ENCODE assay signal across 10 cellular contexts in genomic region chr17:82053130-82053529, GRCh38. TPM values are rescaled to one million over a fixed set of nuclear protein-coding genes. Genes with fewer than 3 reads are reported as not detected.
DNase-seq lines count a peak whose midpoint lies in the region; ATAC-seq, FAIRE-seq and TF ChIP-seq lines count a peak whose summit lies in the region.
"Had no signal": no experiment of that assay in that cellular context is flagged by ENCODE, and none has a peak within 500 bp of the region (broad histone marks: within the 10 kb centered on the region; RNA-seq: fewer than 3 reads in every experiment).

No MANE protein-coding gene starts in this region.

- in situ Hi-C loops in GM13977 (cut with MboI; ENCODE audit: low pct_unique_long_range_greater_than_20kb, low sequenced_read_pairs, unreplicated experiment), result no loop called here

- no peaks in the 10 kb centered on the region for H3K27me3 Mint-ChIP-seq in astrocyte (ENCODE audit: low read depth, unreplicated experiment)

- H3K36me3 ChIP-seq in HEK293 (ENCODE audit: control insufficient read depth in 2 of 2, insufficient read depth in 1 of 2, low read length in 2 of 2) (peaks cover 0 to 78% of the 10 kb centered on the region in 2 experiments; a peak in 2 of 3 replicates), astrocyte (ENCODE audit: insufficient read depth, low read length) (peaks cover 3% of the 10 kb centered on the region), lower lobe of right lung (peaks cover 67% of the 10 kb centered on the region), small intestine (ENCODE audit: control insufficient read depth in 2 of 2, insufficient read depth in 2 of 2, low read length in 2 of 2) (peaks cover 2 to 17% of the 10 kb centered on the region in 2 donors)

- H3K4me3 Mint-ChIP-seq in astrocyte (ENCODE audit: unreplicated experiment), result peak overlapping the region; percentile 89

- H3K27ac ChIP-seq in A549, result peak overlapping the region in 1 of 2 experiments; percentile 95; a peak in 2 of 6 replicates
- peak overlapping the region; percentile 73 for H3K27ac ChIP-seq in HEK293 (ENCODE audit: extremely low read depth, low read depth, low read length)
- no peak overlapping the region for H3K27ac ChIP-seq in astrocyte (ENCODE audit: low read depth, low read length)
- H3K27ac ChIP-seq in lower lobe of right lung, result no peak overlapping the region
- no peak overlapping the region for H3K27ac ChIP-seq in small intestine (ENCODE audit: low read depth in 1 of 2, low read length in 1 of 2)

- H3K9me3 ChIP-seq in A549 (no peaks in the 10 kb centered on the region), HEK293 (ENCODE audit: control insufficient read depth, insufficient read depth, low read depth, low read length) (no peaks in the 10 kb centered on the region), astrocyte (ENCODE audit: insufficient read depth, low read depth, low read length) (no peaks in the 10 kb centered on the region), lower lobe of right lung (no peaks in the 10 kb centered on the region), small intestine (ENCODE audit: control insufficient read depth, low read depth) (no peaks in the 10 kb centered on the region)

- no peak for DNase-seq in A549 (ENCODE audit: low read depth in 1 of 2, low spot score in 1 of 2)
- DNase-seq in astrocyte (ENCODE audit: low read depth), result no peak
- DNase-seq in lower lobe of right lung, result no peak
- no peak for DNase-seq in kidney glomerular epithelial cell (lab: John Stamatoyannopoulos, UW)
- DNase-seq in GM13977 (ENCODE audit: low spot score), result no peak
- no peak for DNase-seq in small intestine
- no peak for DNase-seq in NK-92 (lab: John Stamatoyannopoulos, UW; ENCODE audit: unreplicated experiment)
- DNase-seq: activated CD4-positive, alpha-beta T cell treated with anti-CD3 and anti-CD28 coated beads for 1 hour; NCI-H1694 had no signal

- FAIRE-seq in A549 (lab: Jason Lieb, UNC), result no peak
- FAIRE-seq in astrocyte (lab: Jason Lieb, UNC), result no peak
- no peak for FAIRE-seq in small intestine (lab: Jason Lieb, UNC)

- H2AFZ ChIP-seq in astrocyte (ENCODE audit: low read depth, low read length), result no peak overlapping the region

- 92% methylated on average over 15 of the region's 19 CpGs for WGBS in A549 (ENCODE audit: missing lambda C conversion rate)
- 90 to 93% (median 91%) methylated on average over 16 to 19 of the region's 19 CpGs for WGBS in small intestine, 3 donors

- no peaks in the 10 kb centered on the region for H3K27me3 ChIP-seq in astrocyte (ENCODE audit: insufficient read depth, low read length)
- H3K27me3 ChIP-seq in lower lobe of right lung (ENCODE audit: low read depth), result no peaks in the 10 kb centered on the region
- no peaks in the 10 kb centered on the region for H3K27me3 ChIP-seq in small intestine (ENCODE audit: control insufficient read depth in 2 of 2, insufficient read depth in 2 of 2, low read length in 2 of 2)

- no peaks in the 10 kb centered on the region for H3K36me3 Mint-ChIP-seq in astrocyte (ENCODE audit: low read depth, unreplicated experiment)

- POLR2A ChIA-PET in A549 (lab: Yijun Ruan, JAX), result no interaction called here
- POLR2A ChIA-PET in HEK293 (lab: Yijun Ruan, JAX), result interaction anchor here (0.6 to 14.2 kb wide), 7 partner anchors 8 to 123 kb away, joined by 3 to 96 read pairs (median 4); partner anchors contain the start of genes CENPX, DCXR, LRRC45 and RAC3

- TF ChIP-seq EP300 in A549 (IDR thresholded peaks at IDR 0.05), result no peak

- CTCF ChIA-PET in A549 (lab: Yijun Ruan, JAX), result interaction anchor here (0.9 to 21.7 kb wide), 5 partner anchors 12 to 93 kb away, joined by 3 to 191 read pairs (median 24); partner anchors contain the start of genes DCXR, DUS1L and RAC3
- CTCF ChIA-PET in HEK293 (lab: Yijun Ruan, JAX), result interaction anchor here (0.7 to 1.8 kb wide), 2 partner anchors 23 to 34 kb away, joined by 3 to 8 read pairs; no protein-coding TSS in a partner anchor

- H3K9me3 Mint-ChIP-seq in astrocyte (ENCODE audit: unreplicated experiment), result no peaks in the 10 kb centered on the region

- peak overlapping the region; percentile 89 for H3K9ac ChIP-seq in astrocyte (ENCODE audit: low read length)

- H3K79me2 ChIP-seq in astrocyte (ENCODE audit: insufficient read depth, low read length), result peaks cover 43% of the 10 kb centered on the region

- peak overlapping the region; percentile 91 for H3K4me2 ChIP-seq in A549
- peak overlapping the region; percentile 99 for H3K4me2 ChIP-seq in astrocyte (ENCODE audit: low read length)

- no peak for ATAC-seq in A549
- ATAC-seq in lower lobe of right lung, result no peak

- no peak for TF ChIP-seq POLR2A in A549 (IDR thresholded peaks at IDR 0.05; ENCODE audit: low read length)

- TF ChIP-seq CTCF in A549 (IDR thresholded peaks at IDR 0.05) (no peak), HEK293 (tag by site-specific recombination; IDR thresholded peaks at IDR 0.05) (no peak), astrocyte (IDR thresholded peaks at IDR 0.05; ENCODE audit: insufficient read depth, low read depth, low read length) (no peak), lower lobe of right lung (IDR thresholded peaks at IDR 0.05) (no peak), GM13977 (IDR thresholded peaks at IDR 0.05; ENCODE audit: extremely low read depth, insufficient read depth, missing control alignments) (no peak)

- peaks cover 16% of the 10 kb centered on the region; the same call in 2 of the 3 replicates for H3K4me1 ChIP-seq in A549
- H3K4me1 ChIP-seq in HEK293 (ENCODE audit: control insufficient read depth, insufficient read depth, low read length), result peaks cover 7% of the 10 kb centered on the region
- peaks cover 17% of the 10 kb centered on the region for H3K4me1 ChIP-seq in astrocyte (ENCODE audit: insufficient read depth, low read length)
- H3K4me1 ChIP-seq in lower lobe of right lung, result peaks cover 37% of the 10 kb centered on the region
- peaks cover 2 to 4% of the 10 kb centered on the region in 2 donors for H3K4me1 ChIP-seq in small intestine (ENCODE audit: control insufficient read depth in 2 of 2, insufficient read depth in 1 of 2, low read depth in 1 of 2, low read length in 1 of 2)

- H3K4me3 ChIP-seq in A549 (peak overlapping the region; percentile 97), HEK293 (ENCODE audit: low read depth, low read length) (peak overlapping the region; percentile 83), astrocyte (ENCODE audit: insufficient read depth, low read depth, low read length) (peak overlapping the region; percentile 81), lower lobe of right lung (peak overlapping the region; percentile 86), small intestine (ENCODE audit: low read depth in 1 of 2, low read length in 2 of 2) (peak overlapping the region in 1 of 2 donors; percentile 98)

- intact Hi-C loops in lower lobe of right lung (cut with DNase I), result no loop called here

- H3K4me1 Mint-ChIP-seq in astrocyte (ENCODE audit: low read depth, unreplicated experiment), result peaks cover 5% of the 10 kb centered on the region

- H3K27ac Mint-ChIP-seq in astrocyte (ENCODE audit: unreplicated experiment), result peak overlapping the region; percentile 12

- no peak for TF ChIP-seq RAD21 in A549 (conservative IDR thresholded peaks at IDR 0.05 in 1 of 2, IDR thresholded peaks at IDR 0.05 in 1 of 2)

- H4K20me1 ChIP-seq in astrocyte (ENCODE audit: insufficient read depth, low read length), result peaks cover 34% of the 10 kb centered on the region

TF ChIP-seq in A549, 52 proteins besides CTCF, POLR2A, EP300 and RAD21 (continues in another document):
- no peak for TF ChIP-seq KDM1A (IDR thresholded peaks at IDR 0.05; ENCODE audit: low read depth)

RNA-seq across cellular contexts. Expression of gene GPS1, which starts 1.4 kb away (rescaled TPM):
- polyA plus RNA-seq in A549 (2011; rRNA removed), result 89.4 and 93.8 TPM in 2 replicates
- polyA plus RNA-seq in A549 (2012; cell fraction: cytosol; rRNA removed), result 230 and 300 TPM in 2 replicates
- 472 and 641 TPM in 2 replicates for polyA plus RNA-seq in A549 (2012; cell fraction: nucleus; rRNA removed)
- 122 to 130 TPM (median 126 TPM) in 3 replicates for polyA plus RNA-seq in A549 (2017; fragmentation: RNase III; extraction: RNeasy Plus Mini Kit Qiagen cat#74134 plus additional on column Dnase treatment)
- polyA minus RNA-seq in A549 (2011; rRNA and poly(A)+ RNA removed), result 125 and 162 TPM in 2 replicates
- 91.4 and 102 TPM in 2 replicates for total RNA-seq in astrocyte
- 71.5 TPM for total RNA-seq in lower lobe of right lung
- polyA plus RNA-seq in small intestine, result 100 to 1,000 TPM in 2 of 3 donors, 10 to 100 TPM in 1; 80.4 to 161 (median 156) TPM

RNA-seq across cellular contexts. Expression of gene RFNG, which starts 1.5 kb away (rescaled TPM):
- polyA plus RNA-seq in A549 (2011; rRNA removed) (8.4 and 8.9 TPM in 2 replicates), A549 (2017; fragmentation: RNase III; extraction: RNeasy Plus Mini Kit Qiagen cat#74134 plus additional on column Dnase treatment) (21.3 to 31.5 TPM (median 25.7 TPM) in 3 replicates), small intestine (10 to 100 TPM; 35.4 to 43.8 (median 40.0) TPM)
- polyA plus RNA-seq in A549 (2012; cell fraction: cytosol; rRNA removed), result 18.8 and 28.0 TPM in 2 replicates
- polyA plus RNA-seq in A549 (2012; cell fraction: nucleus; rRNA removed), result 72.7 and 93.7 TPM in 2 replicates
- polyA minus RNA-seq in A549 (2011; rRNA and poly(A)+ RNA removed), result 16.0 and 17.5 TPM in 2 replicates
- total RNA-seq in astrocyte (40.2 and 41.9 TPM in 2 replicates), lower lobe of right lung (35.1 TPM)

RNA-seq across cellular contexts. Expression of gene DUS1L, which starts 12.5 kb away (rescaled TPM):
- 48.1 and 59.5 TPM in 2 replicates for polyA plus RNA-seq in A549 (2011; rRNA removed)
- 169 and 171 TPM in 2 replicates for polyA plus RNA-seq in A549 (2012; cell fraction: cytosol; rRNA removed)
- 577 and 749 TPM in 2 replicates for polyA plus RNA-seq in A549 (2012; cell fraction: nucleus; rRNA removed)
- polyA plus RNA-seq in A549 (2017; fragmentation: RNase III; extraction: RNeasy Plus Mini Kit Qiagen cat#74134 plus additional on column Dnase treatment), result 81.5 to 84.8 TPM (median 83.6 TPM) in 3 replicates
- 25.8 and 30.8 TPM in 2 replicates for polyA minus RNA-seq in A549 (2011; rRNA and poly(A)+ RNA removed)
- total RNA-seq in astrocyte, result 55.1 and 59.5 TPM in 2 replicates
- 85.1 TPM for total RNA-seq in lower lobe of right lung
- 100 to 1,000 TPM; 115 to 170 (median 140) TPM for polyA plus RNA-seq in small intestine

RNA-seq across cellular contexts. Expression of gene DCXR, which starts 15.6 kb away (rescaled TPM):
- 39.3 and 48.3 TPM in 2 replicates for polyA plus RNA-seq in A549 (2011; rRNA removed)
- polyA plus RNA-seq in A549 (2012; cell fraction: cytosol; rRNA removed), result 188 and 204 TPM in 2 replicates
- 208 and 243 TPM in 2 replicates for polyA plus RNA-seq in A549 (2012; cell fraction: nucleus; rRNA removed)
- polyA plus RNA-seq in A549 (2017; fragmentation: RNase III; extraction: RNeasy Plus Mini Kit Qiagen cat#74134 plus additional on column Dnase treatment), result 62.0 to 70.7 TPM (median 69.6 TPM) in 3 replicates
- polyA minus RNA-seq in A549 (2011; rRNA and poly(A)+ RNA removed), result 46.9 and 54.2 TPM in 2 replicates
- total RNA-seq in astrocyte, result 42.3 and 49.9 TPM in 2 replicates
- total RNA-seq in lower lobe of right lung, result 133 TPM
- polyA plus RNA-seq in small intestine, result 100 to 1,000 TPM; 103 to 147 (median 121) TPM

RNA-seq across cellular contexts. Expression of gene RAC3, which starts 21.7 kb away (rescaled TPM):
- polyA plus RNA-seq in A549 (2011; rRNA removed) (9.9 and 11.9 TPM in 2 replicates), A549 (2017; fragmentation: RNase III; extraction: RNeasy Plus Mini Kit Qiagen cat#74134 plus additional on column Dnase treatment) (19.9 to 21.0 TPM (median 20.4 TPM) in 3 replicates), small intestine (10 to 100 TPM in 1 of 3 donors, 1 to 10 TPM in 1, under 1 TPM in 1; 0.81 to 11.2 (median 4.7) TPM)
- polyA plus RNA-seq in A549 (2012; cell fraction: cytosol; rRNA removed), result 53.3 and 57.6 TPM in 2 replicates
- 101 and 106 TPM in 2 replicates for polyA plus RNA-seq in A549 (2012; cell fraction: nucleus; rRNA removed)
- polyA minus RNA-seq in A549 (2011; rRNA and poly(A)+ RNA removed), result 8.4 and 9.7 TPM in 2 replicates
- total RNA-seq in astrocyte (40.5 and 41.3 TPM in 2 replicates), lower lobe of right lung (2.8 TPM)
